ENCODE assay signal across 1 cellular context in genomic region chrX:13687203-13687602, GRCh38.
TF ChIP-seq lines count a peak whose summit lies in the region.

No MANE protein-coding gene starts in this region.

TF ChIP-seq in K562, 482 proteins besides CTCF, POLR2A, EP300 and RAD21:
- TF ChIP-seq ZNF24 (IDR thresholded peaks at IDR 0.05): no peak
- TF ChIP-seq ZBTB17 (CRISPR knock-in tag; IDR thresholded peaks at IDR 0.05): no peak
- no peak for TF ChIP-seq JUND (IDR thresholded peaks at IDR 0.05; ENCODE audit: borderline replicate concordance, low read depth, low read length)
- no peak for TF ChIP-seq JUND (tag; IDR thresholded peaks at IDR 0.05; ENCODE audit: borderline replicate concordance, low read depth, low read length)
- TF ChIP-seq RNF2 (IDR thresholded peaks at IDR 0.05): no peak
- TF ChIP-seq ZBTB8A (IDR thresholded peaks at IDR 0.05; ENCODE audit: partially characterized antibody): no peak
- TF ChIP-seq ZNF583 (CRISPR knock-in tag; IDR thresholded peaks at IDR 0.05): no peak
- peak; percentile 40; the same call in 1 of the 2 replicates for TF ChIP-seq NFIC (IDR thresholded peaks at IDR 0.05)
- TF ChIP-seq, protein P1, sequence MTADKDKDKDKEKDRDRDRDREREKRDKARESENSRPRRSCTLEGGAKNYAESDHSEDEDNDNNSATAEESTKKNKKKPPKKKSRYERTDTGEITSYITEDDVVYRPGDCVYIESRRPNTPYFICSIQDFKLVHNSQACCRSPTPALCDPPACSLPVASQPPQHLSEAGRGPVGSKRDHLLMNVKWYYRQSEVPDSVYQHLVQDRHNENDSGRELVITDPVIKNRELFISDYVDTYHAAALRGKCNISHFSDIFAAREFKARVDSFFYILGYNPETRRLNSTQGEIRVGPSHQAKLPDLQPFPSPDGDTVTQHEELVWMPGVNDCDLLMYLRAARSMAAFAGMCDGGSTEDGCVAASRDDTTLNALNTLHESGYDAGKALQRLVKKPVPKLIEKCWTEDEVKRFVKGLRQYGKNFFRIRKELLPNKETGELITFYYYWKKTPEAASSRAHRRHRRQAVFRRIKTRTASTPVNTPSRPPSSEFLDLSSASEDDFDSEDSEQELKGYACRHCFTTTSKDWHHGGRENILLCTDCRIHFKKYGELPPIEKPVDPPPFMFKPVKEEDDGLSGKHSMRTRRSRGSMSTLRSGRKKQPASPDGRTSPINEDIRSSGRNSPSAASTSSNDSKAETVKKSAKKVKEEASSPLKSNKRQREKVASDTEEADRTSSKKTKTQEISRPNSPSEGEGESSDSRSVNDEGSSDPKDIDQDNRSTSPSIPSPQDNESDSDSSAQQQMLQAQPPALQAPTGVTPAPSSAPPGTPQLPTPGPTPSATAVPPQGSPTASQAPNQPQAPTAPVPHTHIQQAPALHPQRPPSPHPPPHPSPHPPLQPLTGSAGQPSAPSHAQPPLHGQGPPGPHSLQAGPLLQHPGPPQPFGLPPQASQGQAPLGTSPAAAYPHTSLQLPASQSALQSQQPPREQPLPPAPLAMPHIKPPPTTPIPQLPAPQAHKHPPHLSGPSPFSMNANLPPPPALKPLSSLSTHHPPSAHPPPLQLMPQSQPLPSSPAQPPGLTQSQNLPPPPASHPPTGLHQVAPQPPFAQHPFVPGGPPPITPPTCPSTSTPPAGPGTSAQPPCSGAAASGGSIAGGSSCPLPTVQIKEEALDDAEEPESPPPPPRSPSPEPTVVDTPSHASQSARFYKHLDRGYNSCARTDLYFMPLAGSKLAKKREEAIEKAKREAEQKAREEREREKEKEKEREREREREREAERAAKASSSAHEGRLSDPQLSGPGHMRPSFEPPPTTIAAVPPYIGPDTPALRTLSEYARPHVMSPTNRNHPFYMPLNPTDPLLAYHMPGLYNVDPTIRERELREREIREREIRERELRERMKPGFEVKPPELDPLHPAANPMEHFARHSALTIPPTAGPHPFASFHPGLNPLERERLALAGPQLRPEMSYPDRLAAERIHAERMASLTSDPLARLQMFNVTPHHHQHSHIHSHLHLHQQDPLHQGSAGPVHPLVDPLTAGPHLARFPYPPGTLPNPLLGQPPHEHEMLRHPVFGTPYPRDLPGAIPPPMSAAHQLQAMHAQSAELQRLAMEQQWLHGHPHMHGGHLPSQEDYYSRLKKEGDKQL (CRISPR knock-in tag; IDR thresholded peaks at IDR 0.05; ENCODE audit: borderline replicate concordance): no peak
